In genomic region chr16:75385507-75386152, GRCh38 we compare ENCODE assay signal across 1 cellular context.
TF ChIP-seq lines count a peak whose summit lies in the region.

No MANE protein-coding gene starts in this region.

TF ChIP-seq in HepG2, 621 proteins besides CTCF, POLR2A, EP300 and RAD21 (continued from another document and continues in another):
- TF ChIP-seq MLXIP (CRISPR knock-in tag; IDR thresholded peaks at IDR 0.05; ENCODE audit: borderline replicate concordance): no peak
- TF ChIP-seq PITX1 (CRISPR knock-in tag; IDR thresholded peaks at IDR 0.05): no peak
- peak; percentile 91 for TF ChIP-seq STAG1 (CRISPR knock-in tag; IDR thresholded peaks at IDR 0.05)
- no peak for TF ChIP-seq HHEX (CRISPR knock-in tag; IDR thresholded peaks at IDR 0.05)
- no peak for TF ChIP-seq MTA1 (CRISPR knock-in tag; IDR thresholded peaks at IDR 0.05; ENCODE audit: borderline replicate concordance)
- no peak for TF ChIP-seq ZNF20 (CRISPR knock-in tag; IDR thresholded peaks at IDR 0.05)
- TF ChIP-seq SIX4 (CRISPR knock-in tag; IDR thresholded peaks at IDR 0.05): no peak
- TF ChIP-seq ZNF496 (CRISPR knock-in tag; IDR thresholded peaks at IDR 0.05; ENCODE audit: insufficient replicate concordance): no peak
- no peak for TF ChIP-seq TFDP1 (CRISPR knock-in tag; IDR thresholded peaks at IDR 0.05; ENCODE audit: borderline replicate concordance)
- TF ChIP-seq ZNF761 (CRISPR knock-in tag; conservative IDR thresholded peaks at IDR 0.05): no peak
- TF ChIP-seq CHCHD3 (CRISPR knock-in tag; IDR thresholded peaks at IDR 0.05): no peak
- TF ChIP-seq SMARCE1 (IDR thresholded peaks at IDR 0.05; ENCODE audit: borderline replicate concordance): no peak
- peak; percentile 41; the same call in 1 of the 2 replicates for TF ChIP-seq THAP11 (CRISPR knock-in tag; IDR thresholded peaks at IDR 0.05)
- TF ChIP-seq ISL2 (CRISPR knock-in tag; IDR thresholded peaks at IDR 0.05): no peak
- TF ChIP-seq ATF6 (CRISPR knock-in tag; conservative IDR thresholded peaks at IDR 0.05): no peak
- TF ChIP-seq YY1 (IDR thresholded peaks at IDR 0.05; ENCODE audit: insufficient read depth, insufficient replicate concordance, low read depth, low read length): no peak
- no peak for TF ChIP-seq KDM4B (CRISPR knock-in tag; IDR thresholded peaks at IDR 0.05)
- no peak for TF ChIP-seq ONECUT2 (CRISPR knock-in tag; IDR thresholded peaks at IDR 0.05)
- 0 out of 2 replicates have a peak, but pooled peaks have one; percentile 49 for TF ChIP-seq KLF9 (CRISPR knock-in tag; IDR thresholded peaks at IDR 0.05; ENCODE audit: low read depth)
- no peak for TF ChIP-seq HDAC6 (IDR thresholded peaks at IDR 0.05; ENCODE audit: low read depth, low read length)
- TF ChIP-seq FIP1L1 (IDR thresholded peaks at IDR 0.05; ENCODE audit: borderline replicate concordance, insufficient read depth, low read depth, low read length): no peak
- peak; percentile 87 for TF ChIP-seq CEBPG (CRISPR knock-in tag; IDR thresholded peaks at IDR 0.05)
- TF ChIP-seq HIVEP1 (CRISPR knock-in tag; IDR thresholded peaks at IDR 0.05): no peak
- no peak for TF ChIP-seq IRF9 (CRISPR knock-in tag; IDR thresholded peaks at IDR 0.05; ENCODE audit: borderline replicate concordance)
- TF ChIP-seq ELF3 (CRISPR knock-in tag; IDR thresholded peaks at IDR 0.05): no peak
- no peak for TF ChIP-seq CBX2 (IDR thresholded peaks at IDR 0.05; ENCODE audit: low read depth, low read length)
- no peak for TF ChIP-seq CBX2 (CRISPR knock-in tag; IDR thresholded peaks at IDR 0.05; ENCODE audit: low read depth)
- TF ChIP-seq PPARG (CRISPR knock-in tag; conservative IDR thresholded peaks at IDR 0.05): peak; percentile 37; the same call in 1 of the 2 replicates
- no peak for TF ChIP-seq TAF15 (IDR thresholded peaks at IDR 0.05; ENCODE audit: low read depth, low read length, poor library complexity, severe bottlenecking)
- TF ChIP-seq ZNF580 (CRISPR knock-in tag; IDR thresholded peaks at IDR 0.05; ENCODE audit: borderline replicate concordance, low read depth): no peak
- no peak for TF ChIP-seq CC2D1A (CRISPR knock-in tag; IDR thresholded peaks at IDR 0.05)
- no peak for TF ChIP-seq THAP7 (CRISPR knock-in tag; IDR thresholded peaks at IDR 0.05)
- no peak for TF ChIP-seq FOXC1 (CRISPR knock-in tag; IDR thresholded peaks at IDR 0.05; ENCODE audit: borderline replicate concordance)
- TF ChIP-seq TBX3 (IDR thresholded peaks at IDR 0.05; ENCODE audit: borderline replicate concordance): no peak
- TF ChIP-seq ZNF460 (CRISPR knock-in tag; IDR thresholded peaks at IDR 0.05; ENCODE audit: borderline replicate concordance): no peak
- TF ChIP-seq MYPOP (CRISPR knock-in tag; IDR thresholded peaks at IDR 0.05): no peak
- no peak for TF ChIP-seq ZMAT3 (CRISPR knock-in tag; conservative IDR thresholded peaks at IDR 0.05)
- TF ChIP-seq CEBPB (IDR thresholded peaks at IDR 0.05; ENCODE audit: borderline replicate concordance, low read depth, low read length): peak; percentile 90
- TF ChIP-seq MYC (CRISPR knock-in tag; IDR thresholded peaks at IDR 0.05; ENCODE audit: borderline replicate concordance): no peak
- TF ChIP-seq AKAP8 (CRISPR knock-in tag; IDR thresholded peaks at IDR 0.05): no peak
- peak; percentile 85 for TF ChIP-seq SMC3 (IDR thresholded peaks at IDR 0.05; ENCODE audit: low read length)
- no peak for TF ChIP-seq ZNF572 (CRISPR knock-in tag; IDR thresholded peaks at IDR 0.05)
- TF ChIP-seq ZNF275 (CRISPR knock-in tag; IDR thresholded peaks at IDR 0.05; ENCODE audit: borderline replicate concordance): no peak
- no peak for TF ChIP-seq GPBP1L1 (CRISPR knock-in tag; IDR thresholded peaks at IDR 0.05)
- TF ChIP-seq ZFAT (CRISPR knock-in tag; conservative IDR thresholded peaks at IDR 0.05): no peak
- no peak for TF ChIP-seq SMAD1 (CRISPR knock-in tag; IDR thresholded peaks at IDR 0.05; ENCODE audit: borderline replicate concordance, low read depth)
- TF ChIP-seq SAFB2 (CRISPR knock-in tag; IDR thresholded peaks at IDR 0.05; ENCODE audit: borderline replicate concordance, low read depth): no peak
- no peak for TF ChIP-seq MBNL3 (CRISPR knock-in tag; conservative IDR thresholded peaks at IDR 0.05)
- no peak for TF ChIP-seq ZXDC (CRISPR knock-in tag; IDR thresholded peaks at IDR 0.05)
- no peak for TF ChIP-seq TEAD2 (CRISPR knock-in tag; IDR thresholded peaks at IDR 0.05)
- no peak for TF ChIP-seq E2F2 (CRISPR knock-in tag; IDR thresholded peaks at IDR 0.05; ENCODE audit: borderline replicate concordance)
